ENCODE assay signal across 24 cellular contexts in the genomic region with DNA sequence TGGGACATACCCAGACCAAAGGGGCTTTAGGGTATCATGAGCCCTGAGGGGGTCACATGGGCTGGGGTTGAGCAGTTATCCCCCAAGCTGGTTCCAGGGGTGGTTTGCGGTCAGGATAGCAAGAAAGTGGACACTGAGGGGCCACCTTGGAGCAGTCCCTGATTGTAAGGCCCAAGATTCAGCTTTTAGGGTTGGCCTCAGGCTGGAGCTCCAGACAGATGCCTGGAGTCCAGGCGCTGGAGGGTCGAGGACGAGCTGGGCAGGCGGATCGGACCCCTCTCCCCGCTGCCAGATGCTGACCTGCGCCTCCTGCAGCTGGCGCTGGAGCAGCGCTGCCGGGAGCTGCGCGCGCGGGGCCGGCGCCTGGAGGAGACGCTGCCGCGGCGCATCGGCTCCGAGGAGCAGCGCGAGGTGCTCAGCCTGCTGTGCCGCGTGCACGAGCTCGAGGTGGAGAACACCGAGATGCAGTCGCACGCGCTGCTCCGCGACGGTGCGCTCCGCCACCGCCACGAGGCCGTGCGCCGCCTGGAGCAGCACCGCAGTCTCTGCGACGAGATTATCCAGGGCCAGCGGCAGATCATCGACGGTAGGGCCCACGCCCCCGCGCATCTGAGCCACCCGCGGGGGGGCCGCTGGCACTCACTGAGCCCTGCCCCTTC. TPM values are rescaled to one million over a fixed set of nuclear protein-coding genes. Genes with fewer than 3 reads are reported as not detected.
DNase-seq lines count a peak whose midpoint lies in the region; ATAC-seq, FAIRE-seq and TF ChIP-seq lines count a peak whose summit lies in the region.
"Had no signal": no experiment of that assay in that cellular context is flagged by ENCODE, and none has a peak within 500 bp of the region (broad histone marks: within the 10 kb centered on the region; RNA-seq: fewer than 3 reads in every experiment).

No MANE protein-coding gene starts in this region.

- DNase-seq in SK-N-SH (peak; percentile 85), H1 (ENCODE audit: low read depth in 1 of 2, low spot score in 2 of 2) (no peak), neuronal stem cell (ENCODE audit: low spot score) (peak; percentile 51), COLO668 (lab: John Stamatoyannopoulos, UW; ENCODE audit: unreplicated experiment) (no peak), ascending aorta (ENCODE audit: low spot score in 2 of 2) (no peak)
- DNase-seq: 8988T; CD8-positive, alpha-beta T cell; left lung; naive thymus-derived CD4-positive, alpha-beta T cell; NCI-H1694; NCI-H524; PC-9; stimulated activated CD4-positive, alpha-beta T cell treated with anti-CD3 and anti-CD28 coated beads, Interleukin-4, amount 100 ng/mL, for 1 hour had no signal

- no peaks in the 10 kb centered on the region for H3F3A ChIP-seq in SK-N-SH (replicated peaks; ENCODE audit: insufficient read depth)

- peak overlapping the region; percentile 87 for H4K8ac ChIP-seq in H1 (ENCODE audit: extremely low read depth, insufficient read depth, low read length)
- no peak overlapping the region for H4K8ac ChIP-seq in neuronal stem cell (ENCODE audit: low read depth, low read length)

- H3K4me3 ChIP-seq in SK-N-SH (ENCODE audit: low read depth in 2 of 2, low read length in 1 of 2) (no peak overlapping the region), H1 (ENCODE audit: extremely low read depth in 1 of 4, insufficient read depth in 2 of 4, low read depth in 3 of 4, low read length in 4 of 4) (peak overlapping the region; percentile 3 to 46 (median 16); a peak in 3 of 8 replicates), neuronal stem cell (ENCODE audit: low read length in 2 of 2) (peak overlapping the region in 1 of 2 donors; percentile 55), ascending aorta (no peak overlapping the region)
- H3K4me3 ChIP-seq: left lung, PC-9 had no signal

- no peak overlapping the region for H2BK120ac ChIP-seq in H1 (replicated peaks; ENCODE audit: low read depth, low read length)
- H2BK120ac ChIP-seq in neuronal stem cell (ENCODE audit: low read depth, low read length), result no peak overlapping the region

- H3K79me2 ChIP-seq in SK-N-SH (ENCODE audit: insufficient read depth) (no peaks in the 10 kb centered on the region), H1 (ENCODE audit: control insufficient read depth in 1 of 2, insufficient read depth in 2 of 2, low read length in 2 of 2) (no peaks in the 10 kb centered on the region)

- no peak overlapping the region for H3K56ac ChIP-seq in H1 (replicated peaks; ENCODE audit: insufficient read length, low read depth, low read length)

- H4K20me1 ChIP-seq in SK-N-SH (ENCODE audit: insufficient read depth), result no peaks in the 10 kb centered on the region
- H4K20me1 ChIP-seq in H1 (replicated peaks in 1 of 2; ENCODE audit: control insufficient read depth in 1 of 2, insufficient read depth in 2 of 2, low read length in 2 of 2), result peaks cover 0 to 3% of the 10 kb centered on the region in 2 experiments

- TF ChIP-seq POLR2A in H1 (IDR thresholded peaks at IDR 0.05; ENCODE audit: control extremely low read depth in 1 of 2, low read depth in 2 of 2, low read length in 2 of 2), result no peak

- peaks cover 0 to 2% of the 10 kb centered on the region in 2 experiments; a peak in 1 of 4 replicates for H3K4me1 ChIP-seq in SK-N-SH (ENCODE audit: control insufficient read depth in 1 of 2, insufficient read depth in 2 of 2, low read depth in 1 of 2, low read length in 1 of 2)
- H3K4me1 ChIP-seq in H1 (replicated peaks in 1 of 4; ENCODE audit: control insufficient read depth in 3 of 4, insufficient read depth in 4 of 4, low read length in 3 of 4), result peaks cover 0 to 8% (median 6%) of the 10 kb centered on the region in 4 experiments; a peak in 5 of 7 replicates
- H3K4me1 ChIP-seq in neuronal stem cell (ENCODE audit: control insufficient read depth in 2 of 2, insufficient read depth in 1 of 2, low read depth in 1 of 2, low read length in 2 of 2), result peaks cover 0 to 11% of the 10 kb centered on the region in 2 donors
- H3K4me1 ChIP-seq in ascending aorta, result no peaks in the 10 kb centered on the region

- intact Hi-C loops in ascending aorta (cut with DNase I), result no loop called here

- H3K27me3 ChIP-seq in SK-N-SH (ENCODE audit: insufficient read depth) (no peaks in the 10 kb centered on the region), H1 (replicated peaks in 1 of 4; ENCODE audit: control insufficient read depth in 3 of 4, extremely low read depth in 1 of 4, insufficient read depth in 3 of 4, low read length in 3 of 4) (peaks cover 16 to 49% (median 34%) of the 10 kb centered on the region in 4 experiments), neuronal stem cell (ENCODE audit: control insufficient read depth in 3 of 3, insufficient read depth in 3 of 3, low read depth in 1 of 3, low read length in 3 of 3) (peaks cover 4 to 66% (median 32%) of the 10 kb centered on the region in 3 experiments), ascending aorta (no peaks in the 10 kb centered on the region)

- no peak overlapping the region for H2AK5ac ChIP-seq in H1 (ENCODE audit: low read depth, low read length)
- peak overlapping the region; percentile 6 for H2AK5ac ChIP-seq in neuronal stem cell (ENCODE audit: low read depth, low read length)

- H2BK5ac ChIP-seq in H1 (ENCODE audit: low read depth, low read length) (no peak overlapping the region), neuronal stem cell (ENCODE audit: low read length) (peak overlapping the region; percentile 44)

- H3K14ac ChIP-seq in H1 (ENCODE audit: insufficient read length), result no peak overlapping the region
- peak overlapping the region; percentile 85 for H3K14ac ChIP-seq in neuronal stem cell (ENCODE audit: low read length)

- FAIRE-seq in H1 (lab: Jason Lieb, UNC), result no peak
- FAIRE-seq: GM18507 had no signal

- WGBS in SK-N-SH (ENCODE audit: low lambda C conversion rate), result 7% methylated on average over 45 of the region's 55 CpGs
- WGBS in H1 (ENCODE audit: extremely low coverage in 1 of 2, insufficient coverage in 1 of 2, insufficient read length in 1 of 2, insufficient replicate concordance in 2 of 2, low coverage in 1 of 2, low lambda C conversion rate in 2 of 2, missing lambda C conversion rate in 1 of 2), 2 experiments, result 10% methylated on average over 53 of the region's 55 CpGs; no CpG with 5 or more reads in 1 of the 2 experiments
- no CpG with 5 or more reads among the region's 55 CpGs for WGBS in neuronal stem cell (ENCODE audit: extremely low coverage in 2 of 2, insufficient read length in 2 of 2, insufficient replicate concordance in 1 of 2), 2 donors

- CTCF ChIA-PET in SK-N-SH (lab: Yijun Ruan, JAX) (interaction anchor here (0.6 to 12.6 kb wide), 17 partner anchors 13 to 147 kb away, joined by 3 to 194 read pairs (median 7); a partner anchor contains a TSS), H1 (lab: Charles Lee; ENCODE audit: partially characterized antibody) (interaction anchor here (0.6 to 11.2 kb wide), 28 partner anchors 8 to 248 kb away, joined by 3 to 114 read pairs (median 6); a partner anchor contains a TSS)

- H3K9me3 ChIP-seq in SK-N-SH (no peaks in the 10 kb centered on the region), H1 (ENCODE audit: insufficient read depth in 2 of 2, low read depth in 1 of 2, low read length in 1 of 2) (no peaks in the 10 kb centered on the region), neuronal stem cell (replicated peaks in 1 of 2; ENCODE audit: control insufficient read depth in 2 of 2, insufficient read depth in 1 of 2, low read depth in 1 of 2, low read length in 2 of 2) (no peaks in the 10 kb centered on the region), ascending aorta (no peaks in the 10 kb centered on the region)
- H3K9me3 ChIP-seq: left lung had no signal

- no peak for TF ChIP-seq CTCF in SK-N-SH (IDR thresholded peaks at IDR 0.05)
- peak; percentile 70 to 94 (median 75) for TF ChIP-seq CTCF in H1 (IDR thresholded peaks at IDR 0.05; ENCODE audit: control extremely low read depth in 1 of 3, insufficient read depth in 1 of 3, low read depth in 1 of 3, low read length in 3 of 3)
- TF ChIP-seq CTCF in ascending aorta (IDR thresholded peaks at IDR 0.05), result no peak

- peak overlapping the region; percentile 81 for H4K91ac ChIP-seq in H1 (replicated peaks; ENCODE audit: insufficient read length, low read length)
- no peak overlapping the region for H4K91ac ChIP-seq in neuronal stem cell (ENCODE audit: low read depth, low read length, poor library complexity)

- POLR2A ChIA-PET in SK-N-SH (lab: Yijun Ruan, JAX), result interaction anchor here (0.9 kb wide), 1 partner anchor 9 kb away, joined by 3 read pairs; no protein-coding TSS in a partner anchor
- POLR2A ChIA-PET in H1 (lab: Charles Lee; ENCODE audit: partially characterized antibody), result interaction anchor here (0.6 to 1.5 kb wide), 5 partner anchors 9 to 171 kb away, joined by 3 to 4 read pairs (median 3); no protein-coding TSS in a partner anchor

- no peak overlapping the region for H3K23ac ChIP-seq in H1 (ENCODE audit: insufficient read length)
- H3K23ac ChIP-seq in neuronal stem cell (ENCODE audit: low read depth, low read length, poor library complexity), result peak overlapping the region; percentile 89

- no peak overlapping the region for H2BK20ac ChIP-seq in H1 (ENCODE audit: low read length)

- H3K4ac ChIP-seq in H1 (replicated peaks; ENCODE audit: insufficient read length, low read depth, low read length), result no peak overlapping the region
- H3K4ac ChIP-seq in neuronal stem cell (ENCODE audit: low read length), result peak overlapping the region; percentile 44

- H4K5ac ChIP-seq in H1 (ENCODE audit: insufficient read length, low read depth, low read length), result no peak overlapping the region

- H2BK12ac ChIP-seq in H1 (ENCODE audit: low read depth, low read length), result no peak overlapping the region; the same call in 1 of the 2 replicates
- no peak overlapping the region for H2BK12ac ChIP-seq in neuronal stem cell (ENCODE audit: low read length)

- no peak; the same call in 2 of the 3 replicates for ATAC-seq in SK-N-SH treated with all-trans-retinoic acid at 6 μM for 48 hours
- no peak for ATAC-seq in GM21723 (IDR thresholded peaks at IDR 0.05; ENCODE audit: unreplicated experiment)
- ATAC-seq: CD8-positive, alpha-beta T cell; left lung; naive thymus-derived CD4-positive, alpha-beta T cell; sciatic nerve; stimulated activated effector memory CD8-positive, alpha-beta T cell treated with anti-CD3 and anti-CD28 coated beads, Interleukin-12 subunit alpha, Interleukin-12 subunit beta, amount 100 ng/mL, for 72 hours had no signal

- H3K79me1 ChIP-seq in H1 (ENCODE audit: low read depth, low read length) (no peaks in the 10 kb centered on the region), neuronal stem cell (ENCODE audit: low read depth, low read length) (no peaks in the 10 kb centered on the region)

- H3K23me2 ChIP-seq in H1 (ENCODE audit: low read depth, low read length), result peaks cover 2% of the 10 kb centered on the region; the same call in 1 of the 2 replicates

- no peak overlapping the region for H3K27ac ChIP-seq in SK-N-SH (ENCODE audit: low read depth in 2 of 2, low read length in 1 of 2)
- H3K27ac ChIP-seq in H1 (ENCODE audit: low read depth, low read length), result no peak overlapping the region
- H3K27ac ChIP-seq in neuronal stem cell (replicated peaks; ENCODE audit: low read length), result no peak overlapping the region
- no peak overlapping the region for H3K27ac ChIP-seq in ascending aorta
- H3K27ac ChIP-seq: epithelial cell of prostate, left lung, PC-9 had no signal

- H3K9me2 ChIP-seq in SK-N-SH, result no peaks in the 10 kb centered on the region

- H3K9ac ChIP-seq in SK-N-SH (no peak overlapping the region), H1 (replicated peaks in 1 of 4; ENCODE audit: extremely low read depth in 1 of 4, low read depth in 3 of 4, low read length in 3 of 4) (no peak overlapping the region; a peak in 1 of 7 replicates), neuronal stem cell (ENCODE audit: low read depth, low read length, poor library complexity) (peak overlapping the region; percentile 95)

- H3K18ac ChIP-seq in H1 (ENCODE audit: extremely low read depth, low read length) (peak overlapping the region; percentile 83; the same call in 1 of the 2 replicates), neuronal stem cell (ENCODE audit: low read length) (peak overlapping the region; percentile 95)

- TF ChIP-seq RAD21 in SK-N-SH (IDR thresholded peaks at IDR 0.05; ENCODE audit: low read length) (no peak), Ishikawa (IDR thresholded peaks at IDR 0.05; ENCODE audit: low read depth) (no peak), H1 (IDR thresholded peaks at IDR 0.05 in 1 of 2, conservative IDR thresholded peaks at IDR 0.05 in 1 of 2; ENCODE audit: low read depth in 2 of 2, low read length in 2 of 2) (peak; percentile 32 to 52)

- no peaks in the 10 kb centered on the region for H3K36me3 ChIP-seq in SK-N-SH (replicated peaks in 1 of 2; ENCODE audit: control insufficient read depth in 1 of 2, insufficient read depth in 2 of 2, low read length in 1 of 2)
- H3K36me3 ChIP-seq in H1 (ENCODE audit: control insufficient read depth in 2 of 4, insufficient read depth in 4 of 4, low read length in 3 of 4), result 0 out of 8 replicates have a peak, but pooled peaks cover 0 to 2% (median 0%) of the 10 kb centered on the region in 4 experiments
- peaks cover 0 to 2% of the 10 kb centered on the region in 2 donors for H3K36me3 ChIP-seq in neuronal stem cell (replicated peaks in 1 of 2; ENCODE audit: control insufficient read depth in 2 of 2, insufficient read depth in 2 of 2, low read length in 2 of 2)
- H3K36me3 ChIP-seq in ascending aorta, result no peaks in the 10 kb centered on the region
- H3K36me3 ChIP-seq: left lung had no signal

- H2AFZ ChIP-seq in SK-N-SH (ENCODE audit: low read depth), result no peak overlapping the region
- peak overlapping the region; percentile 79; the same call in 1 of the 2 replicates for H2AFZ ChIP-seq in H1 (ENCODE audit: low read length)
- peak overlapping the region; percentile 67 for H2AFZ ChIP-seq in neuronal stem cell (ENCODE audit: low read length)
- H2AFZ ChIP-seq: PC-9 had no signal

- TF ChIP-seq EP300 in SK-N-SH (IDR thresholded peaks at IDR 0.05; ENCODE audit: borderline replicate concordance in 1 of 2, low read depth in 1 of 2, low read length in 1 of 2), result no peak
- TF ChIP-seq EP300 in Ishikawa (IDR thresholded peaks at IDR 0.05; ENCODE audit: borderline replicate concordance), result no peak
- 0 out of 3 replicates have a peak, but pooled peaks of 1 of the 2 experiments have one; percentile 7 for TF ChIP-seq EP300 in H1 (IDR thresholded peaks at IDR 0.05; ENCODE audit: borderline replicate concordance in 1 of 2, low read depth in 2 of 2, low read length in 2 of 2)

- H3K4me2 ChIP-seq in SK-N-SH (no peak overlapping the region), H1 (ENCODE audit: insufficient read depth in 1 of 2, low read depth in 2 of 2, low read length in 2 of 2) (peak overlapping the region; percentile 49 to 67; a peak in 3 of 4 replicates), neuronal stem cell (ENCODE audit: insufficient read depth, low read length, poor library complexity, severe bottlenecking) (peak overlapping the region; percentile 48)
- H3K4me2 ChIP-seq: PC-9 had no signal

- H2BK15ac ChIP-seq in H1 (ENCODE audit: low read length) (no peak overlapping the region), neuronal stem cell (ENCODE audit: low read length) (peak overlapping the region; percentile 46)

RNA-seq across cellular contexts. Expression of a gene that starts 10.0 kb away (rescaled TPM):
- polyA plus RNA-seq in SK-N-SH (2012; rRNA removed) (not detected in 2 replicates), H1 (2011; rRNA removed) (14.8 and 17.0 TPM in 2 replicates)
- polyA plus RNA-seq in SK-N-SH (2012; cell fraction: cytosol; rRNA removed), result not detected in 2 replicates
- polyA plus RNA-seq in SK-N-SH (2012; cell fraction: nucleus; rRNA removed), result not detected in 2 replicates
- total RNA-seq in H1 (2021; fragmentation: NEBNext Ultra II Directional; extraction: Animal tissue kit (Norgen Biotek cat#: 25700)), result 7.0 and 7.8 TPM in 2 replicates
- 12.3 TPM for polyA plus RNA-seq in H1 (2011; cell fraction: cytosol; rRNA removed)
- polyA plus RNA-seq in H1 (2011; cell fraction: nucleus; rRNA removed), result 9.5 TPM
- polyA plus RNA-seq in H1 (2012, experiment 1 of 2), result 4.6 to 11.2 TPM (median 8.7 TPM) in 4 replicates
- 6.9 TPM for polyA plus RNA-seq in H1 (2012, experiment 2 of 2)
- 7.9 TPM for polyA plus RNA-seq in H1 (2013, experiment 1 of 2)
- 8.0 TPM for polyA plus RNA-seq in H1 (2013, experiment 2 of 2)
- 1.8 and 3.4 TPM in 2 replicates for polyA minus RNA-seq in H1 (2011; rRNA and poly(A)+ RNA removed)
- 8.6 TPM for polyA minus RNA-seq in H1 (2011; cell fraction: cytosol; rRNA and poly(A)+ RNA removed)
- 9.2 TPM for polyA minus RNA-seq in H1 (2011; cell fraction: nucleus; rRNA and poly(A)+ RNA removed)
- polyA plus RNA-seq in neuronal stem cell (2013, experiment 1 of 2), result 17.6 TPM
- polyA plus RNA-seq in neuronal stem cell (2013, experiment 2 of 2), result 17.1 TPM
- not detected for total RNA-seq in ascending aorta
- total RNA-seq: activated CD8-positive, alpha-beta memory T cell treated with anti-CD3 and anti-CD28 coated beads for 36 hours; activated naive CD4-positive, alpha-beta T cell treated with anti-CD3 and anti-CD28 coated beads, Interleukin-2, amount 50 U/mL, for 72 hours; CD8-positive, alpha-beta T cell; H4; left lung; naive thymus-derived CD4-positive, alpha-beta T cell; PC-9; sciatic nerve; T-helper 1 cell treated with Interleukin-12 subunit alpha and Interleukin-12 subunit beta and Interleukin-4 antibody, amounts not matched to agents 30 ng/mL and 1 ng/mL, for 36 hours had no signal
- polyA plus RNA-seq: naive thymus-derived CD4-positive, alpha-beta T cell had no signal

RNA-seq across cellular contexts. Expression of a gene that starts 15.6 kb away (rescaled TPM):
- polyA plus RNA-seq in SK-N-SH (2012; rRNA removed), result not detected in 2 replicates
- not detected in 2 replicates for polyA plus RNA-seq in SK-N-SH (2012; cell fraction: cytosol; rRNA removed)
- polyA plus RNA-seq in SK-N-SH (2012; cell fraction: nucleus; rRNA removed), result not detected in 2 replicates
- total RNA-seq in H1 (2021; fragmentation: NEBNext Ultra II Directional; extraction: Animal tissue kit (Norgen Biotek cat#: 25700)), result not detected in 2 replicates
- 0.05 and 0.11 TPM in 2 replicates for polyA plus RNA-seq in H1 (2011; rRNA removed)
- polyA plus RNA-seq in H1 (2011; cell fraction: cytosol; rRNA removed), result 0.13 TPM
- 0.17 TPM for polyA plus RNA-seq in H1 (2011; cell fraction: nucleus; rRNA removed)
- 0.11 TPM in 1 of 4 replicates, not detected in the others for polyA plus RNA-seq in H1 (2012, experiment 1 of 2)
- not detected for polyA plus RNA-seq in H1 (2012, experiment 2 of 2)
- polyA plus RNA-seq in H1 (2013, experiment 1 of 2), result not detected
- not detected for polyA plus RNA-seq in H1 (2013, experiment 2 of 2)
- polyA minus RNA-seq in H1 (2011; rRNA and poly(A)+ RNA removed), result 0.20 TPM in 1 of 2 replicates, not detected in the other
- not detected for polyA minus RNA-seq in H1 (2011; cell fraction: cytosol; rRNA and poly(A)+ RNA removed)
- not detected for polyA minus RNA-seq in H1 (2011; cell fraction: nucleus; rRNA and poly(A)+ RNA removed)
- polyA plus RNA-seq in neuronal stem cell (2013, experiment 1 of 2), result 0.22 TPM
- 0.24 TPM for polyA plus RNA-seq in neuronal stem cell (2013, experiment 2 of 2)
- total RNA-seq in ascending aorta, result not detected
- total RNA-seq: activated CD8-positive, alpha-beta memory T cell treated with anti-CD3 and anti-CD28 coated beads for 36 hours; activated naive CD4-positive, alpha-beta T cell treated with anti-CD3 and anti-CD28 coated beads, Interleukin-2, amount 50 U/mL, for 72 hours; CD8-positive, alpha-beta T cell; H4; left lung; naive thymus-derived CD4-positive, alpha-beta T cell; PC-9; T-helper 1 cell treated with Interleukin-12 subunit alpha and Interleukin-12 subunit beta and Interleukin-4 antibody, amounts not matched to agents 30 ng/mL and 1 ng/mL, for 36 hours had no signal
- polyA plus RNA-seq: naive thymus-derived CD4-positive, alpha-beta T cell had no signal

RNA-seq across cellular contexts. Expression of a gene that starts 25.7 kb away (rescaled TPM):
- not detected in 2 replicates for polyA plus RNA-seq in SK-N-SH (2012; rRNA removed)
- polyA plus RNA-seq in SK-N-SH (2012; cell fraction: cytosol; rRNA removed), result not detected in 2 replicates
- polyA plus RNA-seq in SK-N-SH (2012; cell fraction: nucleus; rRNA removed), result not detected in 2 replicates
- total RNA-seq in H1 (2021; fragmentation: NEBNext Ultra II Directional; extraction: Animal tissue kit (Norgen Biotek cat#: 25700)), result 0.36 and 0.52 TPM in 2 replicates
- polyA plus RNA-seq in H1 (2011; rRNA removed), result 0.77 and 1.4 TPM in 2 replicates
- polyA plus RNA-seq in H1 (2011; cell fraction: cytosol; rRNA removed), result 1.1 TPM
- 2.4 TPM for polyA plus RNA-seq in H1 (2011; cell fraction: nucleus; rRNA removed)
- 0.29 to 0.87 TPM (median 0.66 TPM) in 4 replicates for polyA plus RNA-seq in H1 (2012, experiment 1 of 2)
- polyA plus RNA-seq in H1 (2012, experiment 2 of 2), result 0.20 TPM
- polyA plus RNA-seq in H1 (2013, experiment 1 of 2), result 0.18 TPM
- 0.22 TPM for polyA plus RNA-seq in H1 (2013, experiment 2 of 2)
- polyA minus RNA-seq in H1 (2011; rRNA and poly(A)+ RNA removed), result 0.79 and 1.0 TPM in 2 replicates
- 0.73 TPM for polyA minus RNA-seq in H1 (2011; cell fraction: cytosol; rRNA and poly(A)+ RNA removed)
- 1.7 TPM for polyA minus RNA-seq in H1 (2011; cell fraction: nucleus; rRNA and poly(A)+ RNA removed)
- polyA plus RNA-seq in neuronal stem cell (2013, experiment 1 of 2), result 0.68 TPM
- 0.57 TPM for polyA plus RNA-seq in neuronal stem cell (2013, experiment 2 of 2)
- total RNA-seq in ascending aorta, result 11.7 TPM
- total RNA-seq: H4, PC-9 had no signal
- polyA plus RNA-seq: naive thymus-derived CD4-positive, alpha-beta T cell had no signal

Comparison
In these comparisons a context has a peak if more than half of its experiments do, and no peak if none do; other contexts are left out.
1. DNase-seq: peak in SK-N-SH (single experiment) and neuronal stem cell (single experiment); none in H1 (0 of 2), COLO668 (single experiment) and ascending aorta (0 of 2).
2. H3K4me3 ChIP-seq: peak in H1 (4 of 4); none in SK-N-SH (0 of 2) and ascending aorta (0 of 2).
3. CTCF ChIP-seq: peak in H1 (3 of 3); none in SK-N-SH (single experiment) and ascending aorta (0 of 3).